8 cellular contexts compared by ENCODE assay signal in genomic region chr1:167455786-167456446, GRCh38.
DNase-seq lines count a peak whose midpoint lies in the region; ATAC-seq and TF ChIP-seq lines count a peak whose summit lies in the region.

No MANE protein-coding gene starts in this region.

- no peak overlapping the region for H3K27ac ChIP-seq in duodenal mucosa (ENCODE audit: low read depth, low read length)
- peak overlapping the region; percentile 72 to 73 for H3K27ac ChIP-seq in testis

- peak overlapping the region; percentile 66 to 70 for H3K9ac ChIP-seq in duodenal mucosa (ENCODE audit: low read depth in 1 of 2, low read length in 2 of 2)

- CTCF ChIA-PET in activated CD8-positive, alpha-beta memory T cell treated with anti-CD3 and anti-CD28 coated beads, Interleukin-2, amount 10 ng/mL, durations not matched to agents 7 days and 5 days (lab: Charles Lee): interaction anchor here (0.9 to 5.8 kb wide), 20 partner anchors 9 to 259 kb away, joined by 3 to 45 read pairs (median 8); partner anchors contain the start of genes CD247 and CREG1

- DNase-seq in activated CD8-positive, alpha-beta memory T cell treated with anti-CD3 and anti-CD28 coated beads, Interleukin-2, amount 10 ng/mL, durations not matched to agents 7 days and 5 days: peak; percentile 60
- DNase-seq in activated CD8-positive, alpha-beta memory T cell treated with anti-CD3 and anti-CD28 coated beads for 24 hours: no peak
- peak; percentile 20 for DNase-seq in medulla oblongata (ENCODE audit: extremely low spot score)
- DNase-seq in testis: peak; percentile 49

- peaks cover 54% of the 10 kb centered on the region for H3K4me1 Mint-ChIP-seq in activated CD8-positive, alpha-beta memory T cell treated with anti-CD3 and anti-CD28 coated beads, Interleukin-2, amount 10 ng/mL, durations not matched to agents 7 days and 5 days

- H3K4me3 Mint-ChIP-seq in activated CD8-positive, alpha-beta memory T cell treated with anti-CD3 and anti-CD28 coated beads, Interleukin-2, amount 10 ng/mL, durations not matched to agents 7 days and 5 days: peak overlapping the region; percentile 78

- H3K36me3 ChIP-seq in duodenal mucosa (ENCODE audit: control insufficient read depth in 1 of 2, insufficient read depth in 2 of 2, low read length in 2 of 2) (no peaks in the 10 kb centered on the region), testis (ENCODE audit: low read depth, missing control alignments) (no peaks in the 10 kb centered on the region)

- peak overlapping the region; percentile 74 to 84 for H3K4me3 ChIP-seq in duodenal mucosa (ENCODE audit: low read depth in 1 of 2, low read length in 2 of 2)
- H3K4me3 ChIP-seq in testis: peak overlapping the region; percentile 61 to 75

- H3K9me3 Mint-ChIP-seq in activated CD8-positive, alpha-beta memory T cell treated with anti-CD3 and anti-CD28 coated beads, Interleukin-2, amount 10 ng/mL, durations not matched to agents 7 days and 5 days (ENCODE audit: low read depth): no peaks in the 10 kb centered on the region

- peaks cover 18% of the 10 kb centered on the region for H3K36me3 Mint-ChIP-seq in activated CD8-positive, alpha-beta memory T cell treated with anti-CD3 and anti-CD28 coated beads, Interleukin-2, amount 10 ng/mL, durations not matched to agents 7 days and 5 days

- intact Hi-C loops in testis (cut with DNase I; ENCODE audit: low total_unique reads): no loop called here

- 0 to 1% methylated on average over 7 to 21 of the region's 23 CpGs for WGBS in testis, 2 donors

- H3K4me1 ChIP-seq in duodenal mucosa (ENCODE audit: control insufficient read depth in 1 of 2, insufficient read depth in 2 of 2, low read length in 2 of 2) (peaks cover 0 to 4% of the 10 kb centered on the region in 2 donors), testis (no peaks in the 10 kb centered on the region)

- peaks cover 0 to 3% of the 10 kb centered on the region in 2 donors for H3K27me3 ChIP-seq in duodenal mucosa (ENCODE audit: control insufficient read depth in 1 of 2, insufficient read depth in 2 of 2, low read length in 2 of 2)
- no peaks in the 10 kb centered on the region for H3K27me3 ChIP-seq in testis

- TF ChIP-seq CTCF in testis (IDR thresholded peaks at IDR 0.05): no peak

- ATAC-seq in activated CD8-positive, alpha-beta memory T cell treated with anti-CD3 and anti-CD28 coated beads, Interleukin-2, amount 10 ng/mL, durations not matched to agents 7 days and 5 days: peak; percentile 40
- ATAC-seq in HG02763 (IDR thresholded peaks at IDR 0.05; ENCODE audit: unreplicated experiment) (peak; percentile 28), SK-N-SH treated with all-trans-retinoic acid at 6 μM for 48 hours (peak; percentile 59), GM18870 (IDR thresholded peaks at IDR 0.05; ENCODE audit: unreplicated experiment) (no peak)

- no peak for TF ChIP-seq POLR2A in testis (IDR thresholded peaks at IDR 0.05)

- H3K27me3 Mint-ChIP-seq in activated CD8-positive, alpha-beta memory T cell treated with anti-CD3 and anti-CD28 coated beads, Interleukin-2, amount 10 ng/mL, durations not matched to agents 7 days and 5 days: no peaks in the 10 kb centered on the region

- H3K27ac Mint-ChIP-seq in activated CD8-positive, alpha-beta memory T cell treated with anti-CD3 and anti-CD28 coated beads, Interleukin-2, amount 10 ng/mL, durations not matched to agents 7 days and 5 days: peak overlapping the region; percentile 75

- no peaks in the 10 kb centered on the region for H3K9me3 ChIP-seq in duodenal mucosa (ENCODE audit: control insufficient read depth in 1 of 2, low read length in 2 of 2)
- no peaks in the 10 kb centered on the region for H3K9me3 ChIP-seq in testis

TF ChIP-seq in SK-N-SH treated with all-trans-retinoic acid at 6 μM for 48 hours, 23 proteins besides CTCF, POLR2A, EP300 and RAD21:
- TF ChIP-seq ZFP3 (CRISPR knock-in tag; IDR thresholded peaks at IDR 0.05): no peak
- TF ChIP-seq SNAI2 (CRISPR knock-in tag; IDR thresholded peaks at IDR 0.05): no peak
- TF ChIP-seq CSDC2 (CRISPR knock-in tag; IDR thresholded peaks at IDR 0.05): no peak
- no peak for TF ChIP-seq ESRRG (CRISPR knock-in tag; IDR thresholded peaks at IDR 0.05)
